Comparison of ENCODE assay signal across 16 cellular contexts in genomic region chr7:87370660-87371180, GRCh38. TPM values are rescaled to one million over a fixed set of nuclear protein-coding genes. Genes with fewer than 3 reads are reported as not detected.
DNase-seq lines count a peak whose midpoint lies in the region; ATAC-seq and TF ChIP-seq lines count a peak whose summit lies in the region.
"Had no signal": no experiment of that assay in that cellular context is flagged by ENCODE, and none has a peak within 500 bp of the region (broad histone marks: within the 10 kb centered on the region; RNA-seq: fewer than 3 reads in every experiment).

No MANE protein-coding gene starts in this region.

- no peak overlapping the region for H2BK120ac ChIP-seq in mesenchymal stem cell (ENCODE audit: low read depth, low read length)

- no peak overlapping the region for H2AK5ac ChIP-seq in mesenchymal stem cell (ENCODE audit: low read length, severe bottlenecking)

- no peak overlapping the region for H2BK5ac ChIP-seq in mesenchymal stem cell (ENCODE audit: low read depth, low read length, poor library complexity, severe bottlenecking)

- no peaks in the 10 kb centered on the region for H3K27me3 ChIP-seq in MG63
- no peaks in the 10 kb centered on the region for H3K27me3 ChIP-seq in mesenchymal stem cell (ENCODE audit: control insufficient read depth in 1 of 2, insufficient read depth in 1 of 2, low read length in 2 of 2)
- no peaks in the 10 kb centered on the region for H3K27me3 ChIP-seq in gastroesophageal sphincter
- H3K27me3 ChIP-seq: ovary, transverse colon had no signal

- no peak overlapping the region for H3K18ac ChIP-seq in mesenchymal stem cell (ENCODE audit: low read depth in 1 of 2, low read length in 2 of 2)

- no peak for TF ChIP-seq POLR2A in gastroesophageal sphincter (IDR thresholded peaks at IDR 0.05)

- no peak overlapping the region for H3K4me3 Mint-ChIP-seq in chondrocyte (ENCODE audit: unreplicated experiment)
- H3K4me3 Mint-ChIP-seq: endodermal cell had no signal

- H2BK15ac ChIP-seq in mesenchymal stem cell (ENCODE audit: low read depth, poor library complexity, severe bottlenecking): no peak overlapping the region

- H3K4me2 ChIP-seq in mesenchymal stem cell (ENCODE audit: low read length, poor library complexity, severe bottlenecking): no peak overlapping the region

- H2BK12ac ChIP-seq in mesenchymal stem cell (ENCODE audit: low read length in 2 of 2): no peak overlapping the region

- H3K79me1 ChIP-seq in mesenchymal stem cell (replicated peaks; ENCODE audit: low read length, poor library complexity, severe bottlenecking): no peaks in the 10 kb centered on the region

- TF ChIP-seq EP300 in gastroesophageal sphincter (IDR thresholded peaks at IDR 0.05): no peak

- H3K9ac ChIP-seq in mesenchymal stem cell (ENCODE audit: low read length): no peak overlapping the region

- no CpG with 5 or more reads among the region's 1 CpG for WGBS in mesenchymal stem cell
- 94 to 100% methylated on average over 1 of the region's 1 CpG for WGBS in gastroesophageal sphincter (ENCODE audit: low coverage in 1 of 2), 2 donors

- peaks cover 4% of the 10 kb centered on the region for H3K36me3 Mint-ChIP-seq in chondrocyte (ENCODE audit: low read depth)

- H3K9me3 ChIP-seq in MG63: no peaks in the 10 kb centered on the region
- H3K9me3 ChIP-seq in mesenchymal stem cell (ENCODE audit: control insufficient read depth, low read length): no peaks in the 10 kb centered on the region
- no peaks in the 10 kb centered on the region for H3K9me3 ChIP-seq in gastroesophageal sphincter
- H3K9me3 ChIP-seq: ovary, transverse colon had no signal

- no peak for ATAC-seq in gastroesophageal sphincter
- no peak for ATAC-seq in GM19397 (IDR thresholded peaks at IDR 0.05; ENCODE audit: unreplicated experiment)
- ATAC-seq: activated CD4-positive, CD25-positive, alpha-beta regulatory T cell treated with anti-CD3 and anti-CD28 coated beads, Interleukin-2, amount 50 U/mL, for 24 hours had no signal

- H3K4me3 ChIP-seq in MG63 (no peak overlapping the region), mesenchymal stem cell (ENCODE audit: insufficient read depth in 1 of 2, low read depth in 1 of 2, low read length in 2 of 2) (no peak overlapping the region), gastroesophageal sphincter (no peak overlapping the region)
- H3K4me3 ChIP-seq: ovary, transverse colon had no signal

- peak overlapping the region; percentile 19 for H3K27ac Mint-ChIP-seq in chondrocyte (ENCODE audit: unreplicated experiment)
- H3K27ac Mint-ChIP-seq: endodermal cell had no signal

- no peaks in the 10 kb centered on the region for H3K27me3 Mint-ChIP-seq in chondrocyte (ENCODE audit: low read depth)

- no peak overlapping the region for H4K8ac ChIP-seq in mesenchymal stem cell (ENCODE audit: low read length)

- H3K14ac ChIP-seq in mesenchymal stem cell (ENCODE audit: low read length in 2 of 2): no peak overlapping the region

- no peak overlapping the region for H4K91ac ChIP-seq in mesenchymal stem cell (ENCODE audit: low read length)

- H3K27ac ChIP-seq in mesenchymal stem cell (ENCODE audit: low read length, poor library complexity, severe bottlenecking) (no peak overlapping the region), gastroesophageal sphincter (no peak overlapping the region)
- H3K27ac ChIP-seq: ovary, transverse colon had no signal

- H3K4me1 ChIP-seq in mesenchymal stem cell (ENCODE audit: control insufficient read depth, insufficient read depth, low read depth, low read length) (no peaks in the 10 kb centered on the region), gastroesophageal sphincter (no peaks in the 10 kb centered on the region)
- H3K4me1 ChIP-seq: transverse colon had no signal

- no peaks in the 10 kb centered on the region for H3K9me3 Mint-ChIP-seq in chondrocyte (ENCODE audit: low read depth)
- H3K9me3 Mint-ChIP-seq: endodermal cell had no signal

- DNase-seq in ELR (ENCODE audit: low read depth): peak; percentile 11
- peak; percentile 3 for DNase-seq in MG63
- DNase-seq in chondrocyte (ENCODE audit: low spot score): no peak
- DNase-seq in mesenchymal stem cell: peak; percentile 58
- DNase-seq in AG20443 (ENCODE audit: low spot score): no peak
- no peak for DNase-seq in NCI-H1105 treated with DMSO at 0.1 percent for 48 hours (lab: John Stamatoyannopoulos, UW)
- DNase-seq: activated T-cell treated with anti-CD3 and anti-CD28 coated beads, Interleukin-2, amount 50 U/mL, for 1 hour; anterior cingulate cortex; endodermal cell; H7; ovary; stimulated activated CD4-positive, alpha-beta T cell treated with anti-CD3 and anti-CD28 coated beads, Interleukin-15, amount 100 ng/mL, for 24 hours; transverse colon had no signal

- no peak overlapping the region for H3K4ac ChIP-seq in mesenchymal stem cell (ENCODE audit: low read depth in 1 of 2, low read length in 2 of 2)

- TF ChIP-seq CTCF in chondrocyte (IDR thresholded peaks at IDR 0.05) (no peak), gastroesophageal sphincter (IDR thresholded peaks at IDR 0.05) (no peak)

- H3K4me1 Mint-ChIP-seq in chondrocyte (ENCODE audit: low read depth): peaks cover 5% of the 10 kb centered on the region
- H3K4me1 Mint-ChIP-seq: endodermal cell had no signal

- H2AFZ ChIP-seq in mesenchymal stem cell (ENCODE audit: low read depth, low read length): no peak overlapping the region

- H3K36me3 ChIP-seq in MG63 (no peaks in the 10 kb centered on the region; the same call in 1 of the 2 replicates), mesenchymal stem cell (ENCODE audit: control insufficient read depth in 1 of 2, insufficient read depth in 2 of 2, low read depth in 1 of 2, low read length in 2 of 2) (peaks cover under 1 to 13% of the 10 kb centered on the region in 2 experiments), gastroesophageal sphincter (peaks cover 0 to 54% of the 10 kb centered on the region in 2 donors)
- H3K36me3 ChIP-seq: ovary had no signal

- no peak overlapping the region for H3K23ac ChIP-seq in mesenchymal stem cell (ENCODE audit: low read length in 2 of 2)

RNA-seq across cellular contexts. Expression of gene CROT, which starts 25.3 kb away (rescaled TPM):
- 3.3 and 4.5 TPM in 2 replicates for total RNA-seq in MG63 (2014; rRNA removed; shearing (Covaris generic); ENCODE audit: low replicate concordance)
- total RNA-seq in chondrocyte (10.9 to 21.4 TPM (median 12.6 TPM) in 3 replicates), gastroesophageal sphincter (10 to 100 TPM; 12.0 to 20.7 (median 12.7) TPM)
- polyA plus RNA-seq in mesenchymal stem cell (2013, experiment 1 of 2): 7.3 TPM
- 7.8 TPM for polyA plus RNA-seq in mesenchymal stem cell (2013, experiment 2 of 2)

Comparison
In these comparisons a context has a peak if more than half of its experiments do, and no peak if none do; other contexts are left out.
1. DNase-seq: peak in ELR (single experiment), MG63 (single experiment) and mesenchymal stem cell (single experiment); none in chondrocyte (single experiment), AG20443 (single experiment) and NCI-H1105 treated with DMSO at 0.1 percent for 48 hours (single experiment).